Comparison of ENCODE assay signal across 10 cellular contexts in genomic region chr10:71878327-71879034, GRCh38. TPM values are rescaled to one million over a fixed set of nuclear protein-coding genes. Genes with fewer than 3 reads are reported as not detected.
DNase-seq lines count a peak whose midpoint lies in the region; ATAC-seq, FAIRE-seq and TF ChIP-seq lines count a peak whose summit lies in the region.
"Had no signal": no experiment of that assay in that cellular context is flagged by ENCODE, and none has a peak within 500 bp of the region (broad histone marks: within the 10 kb centered on the region; RNA-seq: fewer than 3 reads in every experiment).

No MANE protein-coding gene starts in this region.

- peak; percentile 90 for ATAC-seq in stimulated activated naive CD8-positive, alpha-beta T cell treated with anti-CD3 and anti-CD28 coated beads, Interleukin-15, Interleukin-2, amounts not matched to agents 100 U/mL and 50 U/mL, for 24 hours
- ATAC-seq in HG03565 (IDR thresholded peaks at IDR 0.05; ENCODE audit: unreplicated experiment) (no peak), GM21381 (IDR thresholded peaks at IDR 0.05; ENCODE audit: unreplicated experiment) (no peak)

- intact Hi-C loops in endothelial cell of umbilical vein (cut with micrococcal nuclease), result no loop called here

- POLR2A ChIA-PET in endothelial cell of umbilical vein (lab: Charles Lee), result no interaction called here

- no peaks in the 10 kb centered on the region for H3K79me2 ChIP-seq in OCI-LY3 (ENCODE audit: low read length)
- H3K79me2 ChIP-seq in endothelial cell of umbilical vein (ENCODE audit: control insufficient read depth, insufficient read depth, low read length), result no peaks in the 10 kb centered on the region

- peaks cover 37% of the 10 kb centered on the region for H3K27me3 ChIP-seq in OCI-LY3 (ENCODE audit: low read depth, low read length)
- no peaks in the 10 kb centered on the region for H3K27me3 ChIP-seq in endothelial cell of umbilical vein (ENCODE audit: control insufficient read depth in 2 of 2, insufficient read depth in 2 of 2, low read length in 2 of 2)

- dilution Hi-C loops in endothelial cell of umbilical vein (cut with MboI; ENCODE audit: extremely low pct_ligation_motif_present, low sequenced_read_pairs), result no loop called here

- TF ChIP-seq POLR2A in endothelial cell of umbilical vein (IDR thresholded peaks at IDR 0.05; ENCODE audit: low read depth, low read length), result no peak

- H4K20me1 ChIP-seq in OCI-LY3 (ENCODE audit: insufficient read depth, low read length) (no peaks in the 10 kb centered on the region), endothelial cell of umbilical vein (replicated peaks; ENCODE audit: control insufficient read depth, extremely low read depth, insufficient read depth, low read length) (no peaks in the 10 kb centered on the region)

- CTCF ChIA-PET in endothelial cell of umbilical vein (lab: Charles Lee), result interaction anchor here (1.2 kb wide), 1 partner anchor 18 kb away, joined by 4 read pairs; no protein-coding TSS in a partner anchor

- H3K9ac ChIP-seq in OCI-LY3 (ENCODE audit: low read length) (no peak overlapping the region), endothelial cell of umbilical vein (replicated peaks; ENCODE audit: extremely low read depth, insufficient read depth, low read length) (no peak overlapping the region)

- H2AFZ ChIP-seq in OCI-LY3 (ENCODE audit: low read depth, low read length) (no peak overlapping the region), endothelial cell of umbilical vein (ENCODE audit: low read depth, low read length) (peak overlapping the region; percentile 47)

- DNase-seq in activated effector memory CD4-positive, alpha-beta T cell treated with Interleukin-2 at 50 U/mL for 16 hours, result peak; percentile 5
- DNase-seq in activated effector memory CD4-positive, alpha-beta T cell treated with anti-CD3 and anti-CD28 coated beads, Interleukin-2, amount 50 U/mL, for 16 hours, result no peak
- no peak for DNase-seq in endothelial cell of umbilical vein (ENCODE audit: low read depth, low spot score)
- DNase-seq in stimulated activated naive CD8-positive, alpha-beta T cell treated with anti-CD3 and anti-CD28 coated beads, Interleukin-15, Interleukin-2, amounts not matched to agents 100 U/mL and 50 U/mL, for 24 hours, result peak; percentile 55
- no peak for DNase-seq in stimulated activated CD4-positive, alpha-beta T cell treated with anti-CD3 and anti-CD28 coated beads, Interleukin-4, amount 100 ng/mL, for 24 hours
- DNase-seq: NCI-H2029 had no signal

- H3K9me1 ChIP-seq in endothelial cell of umbilical vein (replicated peaks; ENCODE audit: control insufficient read depth, extremely low read depth, insufficient read depth, low read length), result no peaks in the 10 kb centered on the region

- H3K4me2 ChIP-seq in OCI-LY3 (ENCODE audit: low read length) (peak overlapping the region; percentile 42), endothelial cell of umbilical vein (ENCODE audit: insufficient read depth, low read length) (no peak overlapping the region)

- TF ChIP-seq CTCF in OCI-LY3 (IDR thresholded peaks at IDR 0.05; ENCODE audit: low read depth, low read length), result no peak
- no peak for TF ChIP-seq CTCF in endothelial cell of umbilical vein (IDR thresholded peaks at IDR 0.05; ENCODE audit: extremely low read depth in 1 of 2, insufficient read depth in 1 of 2, low read depth in 1 of 2, low read length in 2 of 2)

- H3K4me3 ChIP-seq in OCI-LY3 (ENCODE audit: low read length) (peak overlapping the region; percentile 37), endothelial cell of umbilical vein (replicated peaks in 1 of 3; ENCODE audit: insufficient read depth in 1 of 3, low read depth in 1 of 3, low read length in 3 of 3) (no peak overlapping the region)
- H3K4me3 ChIP-seq: prostate gland had no signal

- no peak for FAIRE-seq in endothelial cell of umbilical vein (lab: Jason Lieb, UNC)

- no peaks in the 10 kb centered on the region for H3K9me3 ChIP-seq in OCI-LY3 (ENCODE audit: insufficient read depth, low read length)
- no peaks in the 10 kb centered on the region for H3K9me3 ChIP-seq in endothelial cell of umbilical vein (replicated peaks; ENCODE audit: control insufficient read depth, insufficient read depth, low read length)
- H3K9me3 ChIP-seq: prostate gland had no signal

- H3K36me3 ChIP-seq in OCI-LY3 (replicated peaks; ENCODE audit: low read depth, low read length), result no peaks in the 10 kb centered on the region
- H3K36me3 ChIP-seq in endothelial cell of umbilical vein (ENCODE audit: control insufficient read depth in 2 of 2, extremely low read depth in 1 of 2, insufficient read depth in 2 of 2, low read length in 2 of 2), result no peaks in the 10 kb centered on the region
- H3K36me3 ChIP-seq: prostate gland had no signal

- H3K27ac ChIP-seq in OCI-LY3 (ENCODE audit: low read length), result no peak overlapping the region
- no peak overlapping the region for H3K27ac ChIP-seq in endothelial cell of umbilical vein (ENCODE audit: insufficient read depth, low read depth, low read length)
- H3K27ac ChIP-seq: prostate gland had no signal

- peaks cover 17% of the 10 kb centered on the region for H3K4me1 ChIP-seq in OCI-LY3 (ENCODE audit: low read length)
- H3K4me1 ChIP-seq in endothelial cell of umbilical vein (ENCODE audit: control insufficient read depth, extremely low read depth, insufficient read depth, low read length), result peaks cover 9% of the 10 kb centered on the region
- H3K4me1 ChIP-seq: prostate gland had no signal

- BruUV-seq in endothelial cell of umbilical vein (replicated peaks; lab: Mats Ljungman, UMichigan), result no TSS peak

TF ChIP-seq in endothelial cell of umbilical vein, 7 proteins besides CTCF, POLR2A, EP300 and RAD21:
- no peak for TF ChIP-seq MAX (IDR thresholded peaks at IDR 0.05; ENCODE audit: insufficient read depth, insufficient read length)
- TF ChIP-seq MYC (IDR thresholded peaks at IDR 0.05; ENCODE audit: low read depth, low read length), result no peak
- TF ChIP-seq GATA2 (IDR thresholded peaks at IDR 0.05; ENCODE audit: insufficient read depth, insufficient read length, low read depth, low read length), result no peak
- TF ChIP-seq FOS (IDR thresholded peaks at IDR 0.05; ENCODE audit: borderline replicate concordance, insufficient read depth, low read length), result no peak
- no peak for TF ChIP-seq POLR2AphosphoS5 (IDR thresholded peaks at IDR 0.05; ENCODE audit: insufficient read depth, low read depth, low read length)
- no peak for TF ChIP-seq JUN (IDR thresholded peaks at IDR 0.05; ENCODE audit: borderline replicate concordance, insufficient read depth, insufficient read length, low read depth)
- no peak for TF ChIP-seq EZH2 (IDR thresholded peaks at IDR 0.05; ENCODE audit: borderline replicate concordance, low read depth, low read length, severe bottlenecking)

RNA-seq across cellular contexts. Expression of gene PSAP, which starts 27.4 kb away (rescaled TPM):
- total RNA-seq in endothelial cell of umbilical vein, result 623 and 644 TPM in 2 replicates
- polyA plus RNA-seq in endothelial cell of umbilical vein, result 1,415 and 1,476 TPM in 2 replicates
- 1,082 and 1,116 TPM in 2 replicates for polyA plus RNA-seq in endothelial cell of umbilical vein (2011; cell fraction: cytosol; rRNA removed)
- polyA plus RNA-seq in endothelial cell of umbilical vein (2011; cell fraction: nucleus; rRNA removed), result 878 and 886 TPM in 2 replicates
- polyA plus RNA-seq in endothelial cell of umbilical vein (2012), result 996 and 1,574 TPM in 2 replicates
- polyA minus RNA-seq in endothelial cell of umbilical vein, result 787 and 997 TPM in 2 replicates
- 191 TPM for polyA minus RNA-seq in endothelial cell of umbilical vein (2011; cell fraction: cytosol; rRNA and poly(A)+ RNA removed)
- 216 and 227 TPM in 2 replicates for polyA minus RNA-seq in endothelial cell of umbilical vein (2011; cell fraction: nucleus; rRNA and poly(A)+ RNA removed)

Comparison
In these comparisons a context has a peak if more than half of its experiments do, and no peak if none do; other contexts are left out.
1. DNase-seq: peak in activated effector memory CD4-positive, alpha-beta T cell treated with Interleukin-2 at 50 U/mL for 16 hours (single experiment) and stimulated activated naive CD8-positive, alpha-beta T cell treated with anti-CD3 and anti-CD28 coated beads, Interleukin-15, Interleukin-2, amounts not matched to agents 100 U/mL and 50 U/mL, for 24 hours (single experiment); none in activated effector memory CD4-positive, alpha-beta T cell treated with anti-CD3 and anti-CD28 coated beads, Interleukin-2, amount 50 U/mL, for 16 hours (single experiment), endothelial cell of umbilical vein (single experiment) and stimulated activated CD4-positive, alpha-beta T cell treated with anti-CD3 and anti-CD28 coated beads, Interleukin-4, amount 100 ng/mL, for 24 hours (single experiment).